ENCODE assay signal across 36 cellular contexts in genomic region chr9:16775330-16775729, GRCh38.
"Had no signal": no experiment of that assay in that cellular context is flagged by ENCODE, and none has a peak within 500 bp of the region (broad histone marks: within the 10 kb centered on the region; RNA-seq: fewer than 3 reads in every experiment).

No MANE protein-coding gene starts in this region.

- H3K9me3 ChIP-seq: MG63 had no signal

- H3K4me3 ChIP-seq: MG63 had no signal

- DNase-seq: Karpas-422, Kasumi-1, MG63, MM.1S, MV-4-11, NCI-H1048, NCI-H1092, NCI-H1092 treated with DMSO at 0.1 percent for 48 hours, NCI-H1105, NCI-H1105 treated with DMSO at 0.1 percent for 48 hours, NCI-H1417, NCI-H1417 treated with DMSO at 0.1 percent for 48 hours, NCI-H1436, NCI-H1436 treated with DMSO at 0.1 percent for 48 hours, NCI-H146, NCI-H1694, NCI-H1694 treated with DMSO at 0.1 percent for 48 hours, NCI-H187, NCI-H187 treated with DMSO at 0.1 percent for 48 hours, NCI-H1930, NCI-H2029, NCI-H2029 treated with DMSO at 0.1 percent for 48 hours, NCI-H2081, NCI-H2081 treated with DMSO at 0.1 percent for 48 hours, NCI-H2107, NCI-H2171, NCI-H2171 treated with DMSO at 0.1 percent for 48 hours, NCI-H2227 treated with DMSO at 0.1 percent for 48 hours, NCI-H226, NCI-H345, NCI-H446, NCI-H446 treated with DMSO at 0.1 percent for 48 hours, NCI-H510A, NCI-H510A treated with DMSO at 0.1 percent for 48 hours, NCI-H524, NCI-H524 treated with DMSO at 0.1 percent for 48 hours had no signal

- H3K27me3 ChIP-seq: MG63 had no signal
